ENCODE assay signal across 18 cellular contexts in genomic region chr13:112521073-112521685, GRCh38.
A peak's percentile ranks its signal among the peaks of the same experiment; 100 is the strongest.
DNase-seq lines count a peak whose midpoint lies in the region; ATAC-seq, FAIRE-seq and TF ChIP-seq lines count a peak whose summit lies in the region.
"Had no signal": no experiment of that assay in that cellular context is flagged by ENCODE, and none has a peak within 500 bp of the region (broad histone marks: within the 10 kb centered on the region; RNA-seq: fewer than 3 reads in every experiment).

No MANE protein-coding gene starts in this region.

- no peaks in the 10 kb centered on the region for H3K27me3 Mint-ChIP-seq in activated CD8-positive, alpha-beta T cell treated with anti-CD3 and anti-CD28 coated beads for 36 hours
- no peaks in the 10 kb centered on the region for H3K27me3 Mint-ChIP-seq in activated CD8-positive, alpha-beta T cell treated with anti-CD3 and anti-CD28 coated beads, Interleukin-2, amount 10 ng/mL, durations not matched to agents 7 days and 5 days (ENCODE audit: low read depth)

- H3K36me3 Mint-ChIP-seq in activated CD8-positive, alpha-beta T cell treated with anti-CD3 and anti-CD28 coated beads for 36 hours (ENCODE audit: low read depth), result peaks cover 10% of the 10 kb centered on the region
- H3K36me3 Mint-ChIP-seq in activated CD8-positive, alpha-beta T cell treated with anti-CD3 and anti-CD28 coated beads, Interleukin-2, amount 10 ng/mL, durations not matched to agents 7 days and 5 days (ENCODE audit: low read depth), result peaks cover 18% of the 10 kb centered on the region

- ATAC-seq in activated CD8-positive, alpha-beta T cell treated with anti-CD3 and anti-CD28 coated beads for 36 hours, result peak; percentile 30
- ATAC-seq in activated CD8-positive, alpha-beta T cell treated with anti-CD3 and anti-CD28 coated beads, Interleukin-2, amount 10 ng/mL, durations not matched to agents 7 days and 5 days, result no peak
- ATAC-seq: GM12878, Panc1 had no signal

- no peaks in the 10 kb centered on the region for H3K9me3 Mint-ChIP-seq in activated CD8-positive, alpha-beta T cell treated with anti-CD3 and anti-CD28 coated beads for 36 hours
- no peaks in the 10 kb centered on the region for H3K9me3 Mint-ChIP-seq in activated CD8-positive, alpha-beta T cell treated with anti-CD3 and anti-CD28 coated beads, Interleukin-2, amount 10 ng/mL, durations not matched to agents 7 days and 5 days (ENCODE audit: insufficient read depth)

- CTCF ChIA-PET in activated CD8-positive, alpha-beta T cell treated with anti-CD3 and anti-CD28 coated beads for 36 hours (lab: Charles Lee), result interaction anchor here (1.5 kb wide), 1 partner anchor 85 kb away, joined by 4 read pairs; no protein-coding TSS in a partner anchor
- CTCF ChIA-PET in activated CD8-positive, alpha-beta T cell treated with anti-CD3 and anti-CD28 coated beads, Interleukin-2, amount 10 ng/mL, durations not matched to agents 7 days and 5 days (lab: Charles Lee), result no interaction called here

- H3K4me1 Mint-ChIP-seq in activated CD8-positive, alpha-beta T cell treated with anti-CD3 and anti-CD28 coated beads for 36 hours (ENCODE audit: low read depth), result no peaks in the 10 kb centered on the region
- H3K4me1 Mint-ChIP-seq in activated CD8-positive, alpha-beta T cell treated with anti-CD3 and anti-CD28 coated beads, Interleukin-2, amount 10 ng/mL, durations not matched to agents 7 days and 5 days (ENCODE audit: low read depth), result no peaks in the 10 kb centered on the region

- no peak for DNase-seq in activated CD8-positive, alpha-beta T cell treated with anti-CD3 and anti-CD28 coated beads for 36 hours
- no peak for DNase-seq in activated CD8-positive, alpha-beta T cell treated with anti-CD3 and anti-CD28 coated beads, Interleukin-2, amount 10 ng/mL, durations not matched to agents 7 days and 5 days
- DNase-seq in H54 (ENCODE audit: insufficient read length, low spot score) (no peak), RKO (ENCODE audit: low spot score) (peak; percentile 29), kidney tubule cell (ENCODE audit: low spot score) (peak; percentile 20), D721Med (ENCODE audit: insufficient read length, low spot score) (no peak), NOMO-1 treated with dmso at 0.1 percent for 144 hours (lab: John Stamatoyannopoulos, UW; ENCODE audit: unreplicated experiment) (no peak), EL (no peak)
- DNase-seq: C1 segment of cervical spinal cord, DMS53, Karpas-422, NCI-H1417, NCI-H2029, NCI-H2171 treated with DMSO at 0.1 percent for 48 hours, NCI-H774, Right ventricle myocardium superior had no signal

- FAIRE-seq in H54 (lab: Jason Lieb, UNC), result peak; percentile 15
- no peak for FAIRE-seq in D721Med (lab: Jason Lieb, UNC)
- FAIRE-seq: GM12878 had no signal

- no peak overlapping the region for H3K4me3 Mint-ChIP-seq in activated CD8-positive, alpha-beta T cell treated with anti-CD3 and anti-CD28 coated beads for 36 hours
- no peak overlapping the region for H3K4me3 Mint-ChIP-seq in activated CD8-positive, alpha-beta T cell treated with anti-CD3 and anti-CD28 coated beads, Interleukin-2, amount 10 ng/mL, durations not matched to agents 7 days and 5 days

- intact Hi-C loops in activated CD8-positive, alpha-beta T cell treated with anti-CD3 and anti-CD28 coated beads for 36 hours (cut with micrococcal nuclease), result no loop called here

- TF ChIP-seq POLR2A in H54 (IDR thresholded peaks at IDR 0.05; ENCODE audit: low read depth, low read length), result no peak

- POLR2A ChIA-PET in activated CD8-positive, alpha-beta T cell treated with anti-CD3 and anti-CD28 coated beads for 36 hours (lab: Charles Lee), result no interaction called here
- POLR2A ChIA-PET in activated CD8-positive, alpha-beta T cell treated with anti-CD3 and anti-CD28 coated beads, Interleukin-2, amount 10 ng/mL, durations not matched to agents 7 days and 5 days (lab: Charles Lee), result no interaction called here

- no peak overlapping the region for H3K27ac Mint-ChIP-seq in activated CD8-positive, alpha-beta T cell treated with anti-CD3 and anti-CD28 coated beads for 36 hours
- H3K27ac Mint-ChIP-seq in activated CD8-positive, alpha-beta T cell treated with anti-CD3 and anti-CD28 coated beads, Interleukin-2, amount 10 ng/mL, durations not matched to agents 7 days and 5 days, result no peak overlapping the region

- no peak for TF ChIP-seq CTCF in activated CD8-positive, alpha-beta T cell treated with anti-CD3 and anti-CD28 coated beads for 36 hours (IDR thresholded peaks at IDR 0.05)
- no peak for TF ChIP-seq CTCF in D721Med (IDR thresholded peaks at IDR 0.05; ENCODE audit: insufficient read depth, missing control alignments)

Comparison
In these comparisons a context has a peak if more than half of its experiments do, and no peak if none do; other contexts are left out.
1. DNase-seq: peak in RKO (single experiment) and kidney tubule cell (single experiment); none in activated CD8-positive, alpha-beta T cell treated with anti-CD3 and anti-CD28 coated beads for 36 hours (single experiment), activated CD8-positive, alpha-beta T cell treated with anti-CD3 and anti-CD28 coated beads, Interleukin-2, amount 10 ng/mL, durations not matched to agents 7 days and 5 days (single experiment), H54 (single experiment), D721Med (single experiment), NOMO-1 treated with dmso at 0.1 percent for 144 hours (single experiment) and EL (single experiment).